ENCODE assay signal across 18 cellular contexts in genomic region chr9:5382479-5382878, GRCh38. TPM values are rescaled to one million over a fixed set of nuclear protein-coding genes. Genes with fewer than 3 reads are reported as not detected.
DNase-seq lines count a peak whose midpoint lies in the region; ATAC-seq, FAIRE-seq and TF ChIP-seq lines count a peak whose summit lies in the region.
"Had no signal": no experiment of that assay in that cellular context is flagged by ENCODE, and none has a peak within 500 bp of the region (broad histone marks: within the 10 kb centered on the region; RNA-seq: fewer than 3 reads in every experiment).

No MANE protein-coding gene starts in this region.

- no peaks in the 10 kb centered on the region for H3K27me3 ChIP-seq in adrenal gland

- peak; percentile 47 for FAIRE-seq in GM18507 (lab: Jason Lieb, UNC)

- no peak for TF ChIP-seq POLR2A in adrenal gland (IDR thresholded peaks at IDR 0.05)

- H3K4me3 Mint-ChIP-seq in T-helper 17 cell (no peak overlapping the region), memory B cell (no peak overlapping the region)
- H3K4me3 Mint-ChIP-seq: CD4-positive, alpha-beta T cell had no signal

- H3K27me3 Mint-ChIP-seq in T-helper 17 cell (no peaks in the 10 kb centered on the region), memory B cell (no peaks in the 10 kb centered on the region)
- H3K27me3 Mint-ChIP-seq: CD4-positive, alpha-beta T cell had no signal

- 75 to 84% (median 80%) methylated on average over 3 of the region's 3 CpGs for WGBS in adrenal gland, 4 donors

- H3K9me3 ChIP-seq in T-helper 17 cell (ENCODE audit: control insufficient read depth, low read length, poor library complexity, severe bottlenecking) (no peaks in the 10 kb centered on the region), adrenal gland (replicated peaks in 1 of 3) (no peaks in the 10 kb centered on the region)

- H3K36me3 ChIP-seq in adrenal gland (replicated peaks in 1 of 2), result no peaks in the 10 kb centered on the region

- no peaks in the 10 kb centered on the region for H3K4me1 ChIP-seq in adrenal gland (replicated peaks in 1 of 2)

- H3K4me3 ChIP-seq in adrenal gland, result no peak overlapping the region

- H3K27ac ChIP-seq in adrenal gland, result no peak overlapping the region

- H3K4me1 Mint-ChIP-seq in T-helper 17 cell, result peaks cover 18% of the 10 kb centered on the region
- H3K4me1 Mint-ChIP-seq in memory B cell, result peaks cover 16% of the 10 kb centered on the region

- H3K27ac Mint-ChIP-seq in T-helper 17 cell, result peak overlapping the region; percentile 3
- H3K27ac Mint-ChIP-seq in memory B cell, result peak overlapping the region; percentile 46
- H3K27ac Mint-ChIP-seq: CD4-positive, alpha-beta T cell had no signal

- H3K36me3 Mint-ChIP-seq in T-helper 17 cell (ENCODE audit: low read depth) (peaks cover 12% of the 10 kb centered on the region), memory B cell (peaks cover 14% of the 10 kb centered on the region)

- no peak for DNase-seq in GM18507 (ENCODE audit: extremely low spot score, insufficient read length, low read depth)
- DNase-seq in T-helper 17 cell, result no peak
- DNase-seq in memory B cell (ENCODE audit: low spot score in 2 of 2), result no peak
- DNase-seq in adrenal gland, result no peak
- DNase-seq: Calu3; CD4-positive, alpha-beta T cell; DMS53; MM.1S; NCI-H1092 treated with DMSO at 0.1 percent for 48 hours; NCI-H1694; NCI-H2107; NCI-H2227 treated with DMSO at 0.1 percent for 48 hours; NCI-H524 treated with DMSO at 0.1 percent for 48 hours had no signal

- ATAC-seq in GM19324 (IDR thresholded peaks at IDR 0.05; ENCODE audit: low FRiP score, unreplicated experiment) (peak; percentile 71), T-helper 17 cell (no peak), memory B cell (ENCODE audit: low read depth) (peak; percentile 35), GM18520 (IDR thresholded peaks at IDR 0.05; ENCODE audit: unreplicated experiment) (no peak), GM21717 (IDR thresholded peaks at IDR 0.05; ENCODE audit: unreplicated experiment) (no peak)
- ATAC-seq: Panc1 had no signal

- no peak for TF ChIP-seq CTCF in adrenal gland (IDR thresholded peaks at IDR 0.05)

- intact Hi-C loops in adrenal gland (cut with DNase I), result no loop called here

- H3K9me3 Mint-ChIP-seq in memory B cell, result no peaks in the 10 kb centered on the region
- H3K9me3 Mint-ChIP-seq: CD4-positive, alpha-beta T cell had no signal

RNA-seq across cellular contexts. Expression of gene RLN1, which starts 42.8 kb away (rescaled TPM):
- total RNA-seq in T-helper 17 cell (1 to 10 TPM in 1 of 2 donors, under 1 TPM in 1; 0.37 to 1.8 TPM), adrenal gland (not detected)
- not detected for polyA plus RNA-seq in adrenal gland
- total RNA-seq: Calu3, H4 had no signal

RNA-seq across cellular contexts. Expression of gene PLGRKT, which starts 55.2 kb away (rescaled TPM):
- 10 to 100 TPM; 17.4 to 23.5 TPM for total RNA-seq in T-helper 17 cell
- total RNA-seq in adrenal gland, result 10 to 100 TPM; 15.8 to 32.0 (median 20.7) TPM
- polyA plus RNA-seq in adrenal gland, result 10 to 100 TPM in 1 of 3 donors, 1 to 10 TPM in 2; 7.2 to 25.2 (median 7.2) TPM

Comparison
In these comparisons a context has a peak if more than half of its experiments do, and no peak if none do; other contexts are left out.
1. ATAC-seq: peak in GM19324 (single experiment) and memory B cell (single experiment); none in T-helper 17 cell (single experiment), GM18520 (single experiment) and GM21717 (single experiment).